Comparison of ENCODE assay signal across 1 cellular context in genomic region chr1:171780583-171781166, GRCh38.
TF ChIP-seq lines count a peak whose summit lies in the region.

No MANE protein-coding gene starts in this region.

TF ChIP-seq in HEK293, 187 proteins besides CTCF, POLR2A, EP300 and RAD21 (continued from another document):
- TF ChIP-seq ZBTB26 (tag by site-specific recombination; optimal IDR thresholded peaks at IDR 0.05) (no peak), ZEB2 (tag by site-specific recombination; IDR thresholded peaks at IDR 0.05) (no peak), ZNF114 (tag by site-specific recombination; IDR thresholded peaks at IDR 0.05) (no peak), ZNF174 (tag by site-specific recombination; IDR thresholded peaks at IDR 0.05) (no peak), ZNF791 (tag by site-specific recombination; IDR thresholded peaks at IDR 0.05) (no peak), ZNF16 (tag by site-specific recombination; IDR thresholded peaks at IDR 0.05; ENCODE audit: low read depth) (no peak), ZNF768 (tag by site-specific recombination; IDR thresholded peaks at IDR 0.05) (no peak), ZXDB (tag by site-specific recombination; IDR thresholded peaks at IDR 0.05) (no peak; the same call in 1 of the 2 replicates), HOXA7 (CRISPR knock-in tag; IDR thresholded peaks at IDR 0.05; ENCODE audit: borderline replicate concordance) (no peak), ZNF488 (tag by site-specific recombination; IDR thresholded peaks at IDR 0.05) (no peak), KLF16 (tag by site-specific recombination; IDR thresholded peaks at IDR 0.05) (no peak), KLF7 (tag by site-specific recombination; IDR thresholded peaks at IDR 0.05; ENCODE audit: borderline replicate concordance) (no peak)
